18 cellular contexts compared by ENCODE assay signal in the genomic region with DNA sequence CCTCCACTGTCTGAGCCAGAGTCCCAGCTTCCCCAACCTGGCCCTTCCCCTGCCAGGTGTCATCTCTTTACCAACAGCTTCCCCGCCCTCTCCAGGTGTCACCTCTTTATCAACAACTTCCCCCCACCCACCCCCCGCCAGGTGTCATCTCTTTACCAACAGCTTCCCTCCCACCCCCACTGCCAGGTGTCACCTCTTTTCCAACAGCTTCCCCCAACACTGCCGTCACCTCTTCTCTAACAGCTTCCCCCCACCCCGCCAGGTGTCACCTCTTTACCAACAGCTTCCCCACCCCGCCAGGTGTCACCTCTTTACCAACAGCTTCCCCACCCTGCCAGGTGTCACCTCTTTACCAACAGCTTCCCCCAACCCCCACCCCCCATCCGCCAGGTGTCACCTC.
"Had no signal": no experiment of that assay in that cellular context is flagged by ENCODE, and none has a peak within 500 bp of the region (broad histone marks: within the 10 kb centered on the region; RNA-seq: fewer than 3 reads in every experiment).

No MANE protein-coding gene starts in this region.

- H3K4me3 Mint-ChIP-seq: activated naive CD8-positive, alpha-beta T cell; activated T-cell treated with anti-CD3 and anti-CD28 coated beads, Interleukin-2, amount 50 U/mL, for 24 hours; activated T-helper 17 cell treated with anti-CD3 and anti-CD28 coated beads, Interleukin-2, amount 50 U/mL, for 72 hours; central memory CD8-positive, alpha-beta T cell; natural killer cell; stimulated activated memory B cell treated with anti-CD40 and anti-IgM and Interleukin-4, amounts not matched to agents 10 μg/mL and 1 μg/mL and 100 μg/mL, for 72 hours had no signal

- H3K4me1 Mint-ChIP-seq: activated T-helper 17 cell treated with anti-CD3 and anti-CD28 coated beads, Interleukin-2, amount 50 U/mL, for 72 hours; central memory CD8-positive, alpha-beta T cell; natural killer cell; stimulated activated memory B cell treated with anti-CD40 and anti-IgM and Interleukin-4, amounts not matched to agents 10 μg/mL and 1 μg/mL and 100 μg/mL, for 72 hours had no signal

- H3K27me3 Mint-ChIP-seq: activated naive CD8-positive, alpha-beta T cell; activated T-cell treated with anti-CD3 and anti-CD28 coated beads, Interleukin-2, amount 50 U/mL, for 24 hours; activated T-helper 17 cell treated with anti-CD3 and anti-CD28 coated beads, Interleukin-2, amount 50 U/mL, for 72 hours had no signal

- H3K36me3 Mint-ChIP-seq: activated naive CD8-positive, alpha-beta T cell; natural killer cell; stimulated activated memory B cell treated with anti-CD40 and anti-IgM and Interleukin-4, amounts not matched to agents 10 μg/mL and 1 μg/mL and 100 μg/mL, for 72 hours had no signal

- DNase-seq: activated CD4-positive, alpha-beta T cell treated with anti-CD3 and anti-CD28 coated beads, Interleukin-2, amount 50 U/mL, for 1 hour; activated CD4-positive, CD25-positive, alpha-beta regulatory T cell treated with anti-CD3 and anti-CD28 coated beads, Interleukin-2, amount 50 U/mL, for 72 hours; activated T-cell treated with anti-CD3 and anti-CD28 coated beads, Interleukin-2, amount 50 U/mL, for 24 hours; effector memory CD4-positive, alpha-beta T cell; gastrocnemius medialis; hippocampal formation; left ventricle myocardium inferior; midbrain; natural killer cell; retina; sigmoid colon; stimulated activated CD4-positive, alpha-beta T cell treated with anti-CD3 and anti-CD28 coated beads, Interleukin-15, amount 100 ng/mL, for 24 hours; stomach had no signal

- H3K9me3 Mint-ChIP-seq: activated T-cell treated with anti-CD3 and anti-CD28 coated beads, Interleukin-2, amount 50 U/mL, for 24 hours; activated T-helper 17 cell treated with anti-CD3 and anti-CD28 coated beads, Interleukin-2, amount 50 U/mL, for 72 hours; central memory CD8-positive, alpha-beta T cell; natural killer cell had no signal

- ATAC-seq: activated T-helper 17 cell treated with anti-CD3 and anti-CD28 coated beads, Interleukin-2, amount 50 U/mL, for 72 hours; gastrocnemius medialis; natural killer cell; stimulated activated memory B cell treated with anti-CD40 and anti-IgM and Interleukin-4, amounts not matched to agents 10 μg/mL and 1 μg/mL and 100 μg/mL, for 72 hours had no signal

- H3K27ac Mint-ChIP-seq: activated naive CD8-positive, alpha-beta T cell; activated T-cell treated with anti-CD3 and anti-CD28 coated beads, Interleukin-2, amount 50 U/mL, for 24 hours; activated T-helper 17 cell treated with anti-CD3 and anti-CD28 coated beads, Interleukin-2, amount 50 U/mL, for 72 hours; natural killer cell; progenitor cell of endocrine pancreas; stimulated activated memory B cell treated with anti-CD40 and anti-IgM and Interleukin-4, amounts not matched to agents 10 μg/mL and 1 μg/mL and 100 μg/mL, for 72 hours had no signal
